Comparison of ENCODE assay signal across 23 cellular contexts in the genomic region with DNA sequence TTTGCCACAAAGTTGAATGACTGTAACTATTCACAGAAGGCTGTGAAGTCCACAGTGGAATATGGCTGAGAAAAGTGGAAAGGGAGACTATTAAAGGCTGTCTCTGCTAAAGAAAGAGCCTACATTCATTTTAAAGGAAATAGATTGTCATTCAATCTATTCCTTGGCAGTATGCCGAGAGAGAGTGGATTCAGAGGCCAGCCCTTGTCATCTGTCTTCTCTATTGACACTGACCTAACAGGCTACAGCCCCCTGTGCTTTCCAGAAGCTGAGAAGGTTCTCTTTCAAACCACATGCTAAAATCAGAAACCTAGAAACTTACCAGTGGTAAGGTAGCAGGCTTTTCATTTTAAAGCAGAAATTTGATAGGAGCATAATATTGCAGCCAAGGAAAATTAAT. TPM values are rescaled to one million over a fixed set of nuclear protein-coding genes. Genes with fewer than 3 reads are reported as not detected.
"Had no signal": no experiment of that assay in that cellular context is flagged by ENCODE, and none has a peak within 500 bp of the region (broad histone marks: within the 10 kb centered on the region; RNA-seq: fewer than 3 reads in every experiment).

No MANE protein-coding gene starts in this region.

- DNase-seq: activated B cell treated with CpG ODN at 0.5 μM for 24 hours; activated CD4-positive, alpha-beta T cell treated with anti-CD3 and anti-CD28 coated beads for 1 hour; activated CD4-positive, alpha-beta T cell treated with anti-CD3 and anti-CD28 coated beads, Interleukin-2, amount 10 ng/mL, durations not matched to agents 24 days and 14 days; activated CD4-positive, alpha-beta T cell treated with anti-CD3 and anti-CD28 coated beads, Interleukin-2, amount 50 U/mL, for 48 hours; activated CD8-positive, alpha-beta memory T cell treated with anti-CD3 and anti-CD28 coated beads, Interleukin-2, amount 10 ng/mL, durations not matched to agents 7 days and 5 days; activated effector memory CD4-positive, alpha-beta T cell treated with Interleukin-2 at 50 U/mL for 16 hours; activated naive CD4-positive, alpha-beta T cell; activated T-cell treated with anti-CD3 and anti-CD28 coated beads, Interleukin-2, amount 50 U/mL, for 24 hours; aorta; caudate nucleus; colonic mucosa; NCI-H146; NCI-H187 treated with DMSO at 0.1 percent for 48 hours; NCI-H2107; NCI-H345; OCI-M1; Right ventricle myocardium superior; T-helper 17 cell; T-helper 9 cell had no signal

- H3K9ac ChIP-seq: KMS-11 had no signal

- H3K27ac ChIP-seq: breast epithelium, colonic mucosa, KMS-11, RWPE1 had no signal

- H3K9me3 ChIP-seq: breast epithelium, colonic mucosa had no signal

- H3K36me3 ChIP-seq: breast epithelium, colonic mucosa had no signal

- H3K4me2 ChIP-seq: KMS-11 had no signal

- H3K4me3 ChIP-seq: breast epithelium, colonic mucosa had no signal

- H3K27me3 ChIP-seq: breast epithelium, colonic mucosa had no signal

- H3K4me1 ChIP-seq: breast epithelium, colonic mucosa had no signal

RNA-seq across cellular contexts. Expression of gene ODAD2, which starts 12.0 kb away (rescaled TPM):
- total RNA-seq: activated B cell treated with CpG ODN at 0.5 μM for 24 hours; activated CD4-positive, alpha-beta T cell treated with anti-CD3 and anti-CD28 coated beads, Interleukin-2, amount 10 ng/mL, durations not matched to agents 24 days and 14 days; activated CD8-positive, alpha-beta memory T cell treated with anti-CD3 and anti-CD28 coated beads, Interleukin-2, amount 10 ng/mL, durations not matched to agents 7 days and 5 days; activated T-helper 1 cell treated with anti-CD3 and anti-CD28 coated beads, Interleukin-12 subunit alpha, Interleukin-12 subunit beta, Interleukin-2, Interleukin-4 antibody, amounts not matched to agents 30 ng/mL and 10 ng/mL and 1 ng/mL, durations not matched to agents 14 hours and 24 hours and 36 hours; Right ventricle myocardium superior had no signal
